8 cellular contexts compared by ENCODE assay signal in the genomic region with DNA sequence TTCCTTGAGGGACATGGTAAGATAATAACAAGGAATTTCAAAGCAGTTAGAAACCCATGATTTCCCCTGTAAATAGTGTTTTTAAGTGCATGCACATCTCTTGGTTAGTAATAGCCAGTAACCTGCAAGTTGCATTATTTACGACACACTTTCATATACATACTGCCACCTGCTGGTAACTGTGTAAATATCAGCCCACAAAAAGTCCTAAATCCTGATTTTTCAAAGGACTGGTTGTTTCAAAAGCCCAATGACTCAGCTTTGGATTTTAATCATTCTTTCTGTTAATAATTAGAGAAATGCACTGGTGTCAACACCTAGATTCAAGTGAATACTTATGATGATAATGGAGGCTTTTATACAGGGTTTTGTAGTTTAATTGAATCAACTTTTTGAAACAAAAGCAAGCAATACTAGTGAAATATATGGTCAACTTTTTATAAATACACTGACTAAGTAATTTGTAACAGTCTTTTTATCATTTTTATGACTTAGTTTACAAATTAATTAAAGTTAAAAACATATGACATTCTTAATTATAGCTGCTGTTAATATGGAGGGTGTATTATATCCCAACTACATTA.
DNase-seq lines count a peak whose midpoint lies in the region; ATAC-seq and TF ChIP-seq lines count a peak whose summit lies in the region.

No MANE protein-coding gene starts in this region.

- H3K4me3 ChIP-seq in choroid plexus epithelial cell (ENCODE audit: low read depth, low read length): no peak overlapping the region

- H3K27me3 Mint-ChIP-seq in mesothelial cell of epicardium (ENCODE audit: low read depth): no peaks in the 10 kb centered on the region
- H3K27me3 Mint-ChIP-seq in activated naive CD4-positive, alpha-beta T cell treated with anti-CD3 and anti-CD28 coated beads, Interleukin-2, amount 10 ng/mL, durations not matched to agents 7 days and 5 days: no peaks in the 10 kb centered on the region

- peak; percentile 71 for ATAC-seq in GM21381 (IDR thresholded peaks at IDR 0.05; ENCODE audit: unreplicated experiment)

- H3K4me3 Mint-ChIP-seq in mesothelial cell of epicardium: no peak overlapping the region
- no peak overlapping the region for H3K4me3 Mint-ChIP-seq in activated naive CD4-positive, alpha-beta T cell treated with anti-CD3 and anti-CD28 coated beads, Interleukin-2, amount 10 ng/mL, durations not matched to agents 7 days and 5 days

- H3K9me3 Mint-ChIP-seq in mesothelial cell of epicardium: peaks cover 26% of the 10 kb centered on the region
- no peaks in the 10 kb centered on the region for H3K9me3 Mint-ChIP-seq in activated naive CD4-positive, alpha-beta T cell treated with anti-CD3 and anti-CD28 coated beads, Interleukin-2, amount 10 ng/mL, durations not matched to agents 7 days and 5 days

- DNase-seq in ELR (ENCODE audit: low read depth) (peak; percentile 66), HS-27A (ENCODE audit: low read depth) (peak; percentile 8), NOMO-1 (lab: John Stamatoyannopoulos, UW; ENCODE audit: unreplicated experiment in 2 of 2) (peak; percentile 69 to 86), choroid plexus epithelial cell (ENCODE audit: low read depth) (peak; percentile 88), mesothelial cell of epicardium (ENCODE audit: low spot score in 2 of 2, unreplicated experiment in 2 of 2) (no peak), mesenteric fat pad (ENCODE audit: low spot score) (no peak)
- no peak for DNase-seq in activated naive CD4-positive, alpha-beta T cell treated with anti-CD3 and anti-CD28 coated beads, Interleukin-2, amount 10 ng/mL, durations not matched to agents 7 days and 5 days

- TF ChIP-seq CTCF in choroid plexus epithelial cell (conservative IDR thresholded peaks at IDR 0.05; ENCODE audit: low read depth, low read length) (peak; percentile 61), mesothelial cell of epicardium (IDR thresholded peaks at IDR 0.05; ENCODE audit: unreplicated experiment) (peak; percentile 90)

- H3K36me3 Mint-ChIP-seq in mesothelial cell of epicardium: peaks cover 18% of the 10 kb centered on the region
- no peaks in the 10 kb centered on the region for H3K36me3 Mint-ChIP-seq in activated naive CD4-positive, alpha-beta T cell treated with anti-CD3 and anti-CD28 coated beads, Interleukin-2, amount 10 ng/mL, durations not matched to agents 7 days and 5 days

- peaks cover 43% of the 10 kb centered on the region for H3K4me1 Mint-ChIP-seq in mesothelial cell of epicardium
- H3K4me1 Mint-ChIP-seq in activated naive CD4-positive, alpha-beta T cell treated with anti-CD3 and anti-CD28 coated beads, Interleukin-2, amount 10 ng/mL, durations not matched to agents 7 days and 5 days: no peaks in the 10 kb centered on the region

- peak overlapping the region; percentile 79 for H3K27ac Mint-ChIP-seq in mesothelial cell of epicardium
- no peak overlapping the region for H3K27ac Mint-ChIP-seq in activated naive CD4-positive, alpha-beta T cell treated with anti-CD3 and anti-CD28 coated beads, Interleukin-2, amount 10 ng/mL, durations not matched to agents 7 days and 5 days

- CTCF ChIA-PET in activated naive CD4-positive, alpha-beta T cell treated with anti-CD3 and anti-CD28 coated beads, Interleukin-2, amount 10 ng/mL, durations not matched to agents 7 days and 5 days (lab: Charles Lee): interaction anchor here (1.0 to 1.3 kb wide), 7 partner anchors 9 to 1623 kb away, joined by 3 to 10 read pairs (median 3); a partner anchor contains a TSS

Comparison
In these comparisons a context has a peak if more than half of its experiments do, and no peak if none do; other contexts are left out.
1. DNase-seq: peak in ELR (single experiment), HS-27A (single experiment), NOMO-1 (2 of 2) and choroid plexus epithelial cell (single experiment); none in mesothelial cell of epicardium (0 of 2), mesenteric fat pad (single experiment) and activated naive CD4-positive, alpha-beta T cell treated with anti-CD3 and anti-CD28 coated beads, Interleukin-2, amount 10 ng/mL, durations not matched to agents 7 days and 5 days (single experiment).